ENCODE assay signal across 2 cellular contexts in the genomic region with DNA sequence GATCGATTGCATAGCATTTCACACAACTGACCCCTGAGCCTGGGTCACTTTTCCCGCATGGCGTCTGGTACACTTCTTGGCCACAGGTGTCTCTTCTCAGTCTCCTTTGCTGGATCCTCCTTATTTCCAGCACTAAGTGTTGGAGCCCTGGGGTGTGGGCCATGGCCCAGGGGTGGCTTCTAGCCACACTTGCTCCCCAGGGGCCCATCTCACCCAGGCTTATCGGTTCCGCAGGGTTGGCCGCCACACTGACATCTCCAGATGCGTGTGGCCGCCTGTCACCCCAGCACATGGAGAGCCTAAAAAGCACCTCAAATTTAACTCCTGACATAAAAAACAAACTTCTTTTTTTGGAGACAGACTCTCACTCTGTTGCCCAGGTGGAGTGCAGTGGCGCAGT.
TF ChIP-seq lines count a peak whose summit lies in the region.

No MANE protein-coding gene starts in this region.

TF ChIP-seq in HepG2, 621 proteins besides CTCF, POLR2A, EP300 and RAD21:
- TF ChIP-seq, protein P1, sequence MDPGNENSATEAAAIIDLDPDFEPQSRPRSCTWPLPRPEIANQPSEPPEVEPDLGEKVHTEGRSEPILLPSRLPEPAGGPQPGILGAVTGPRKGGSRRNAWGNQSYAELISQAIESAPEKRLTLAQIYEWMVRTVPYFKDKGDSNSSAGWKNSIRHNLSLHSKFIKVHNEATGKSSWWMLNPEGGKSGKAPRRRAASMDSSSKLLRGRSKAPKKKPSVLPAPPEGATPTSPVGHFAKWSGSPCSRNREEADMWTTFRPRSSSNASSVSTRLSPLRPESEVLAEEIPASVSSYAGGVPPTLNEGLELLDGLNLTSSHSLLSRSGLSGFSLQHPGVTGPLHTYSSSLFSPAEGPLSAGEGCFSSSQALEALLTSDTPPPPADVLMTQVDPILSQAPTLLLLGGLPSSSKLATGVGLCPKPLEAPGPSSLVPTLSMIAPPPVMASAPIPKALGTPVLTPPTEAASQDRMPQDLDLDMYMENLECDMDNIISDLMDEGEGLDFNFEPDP (CRISPR knock-in tag; conservative IDR thresholded peaks at IDR 0.05) = 0 out of 2 replicates have a peak, but pooled peaks have one; percentile 5
- no peak for TF ChIP-seq SMYD3 (CRISPR knock-in tag; IDR thresholded peaks at IDR 0.05)
- TF ChIP-seq KAT7 (CRISPR knock-in tag; IDR thresholded peaks at IDR 0.05; ENCODE audit: borderline replicate concordance) = no peak

TF ChIP-seq in WTC11, 78 proteins besides CTCF, POLR2A, EP300 and RAD21:
- TF ChIP-seq RELA (CRISPR knock-in tag; IDR thresholded peaks at IDR 0.05; ENCODE audit: borderline replicate concordance) = no peak
- TF ChIP-seq HMGA2 (CRISPR knock-in tag; IDR thresholded peaks at IDR 0.05) = no peak
- no peak for TF ChIP-seq ZNF423 (CRISPR knock-in tag; IDR thresholded peaks at IDR 0.05)
